8 cellular contexts compared by ENCODE assay signal in the genomic region with DNA sequence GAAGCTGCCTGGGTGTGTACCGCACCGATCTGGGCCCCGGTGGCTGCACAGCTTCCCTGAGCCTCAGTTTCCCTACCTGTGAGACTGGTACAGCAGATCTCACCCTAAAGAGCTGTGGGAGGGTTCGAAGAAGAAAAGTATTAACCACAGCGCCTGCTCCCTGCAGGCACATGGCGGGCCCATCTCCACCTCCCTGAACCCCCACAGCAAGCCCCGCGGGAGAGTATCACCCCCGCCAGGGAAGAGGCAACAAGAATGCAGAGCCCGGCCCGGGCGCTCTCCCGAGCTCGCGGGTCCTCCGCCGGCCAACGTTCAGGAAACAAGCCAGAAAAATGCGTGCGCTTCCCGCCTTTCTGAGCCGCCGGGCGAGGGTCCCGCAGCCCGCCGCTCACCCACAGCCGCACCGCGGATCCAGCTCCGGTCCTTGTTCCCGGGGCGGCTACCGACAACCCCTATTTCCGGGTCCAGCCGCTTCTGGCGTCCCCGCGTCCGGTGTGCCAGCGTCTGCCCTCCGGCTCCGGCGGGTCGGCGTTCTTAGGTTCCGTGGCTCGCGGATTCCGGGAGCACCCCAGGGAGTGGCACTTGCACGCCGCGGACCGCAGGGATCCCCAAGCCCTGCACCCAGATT. TPM values are rescaled to one million over a fixed set of nuclear protein-coding genes. Genes with fewer than 3 reads are reported as not detected.
DNase-seq lines count a peak whose midpoint lies in the region; ATAC-seq and TF ChIP-seq lines count a peak whose summit lies in the region.

A gene with protein sequence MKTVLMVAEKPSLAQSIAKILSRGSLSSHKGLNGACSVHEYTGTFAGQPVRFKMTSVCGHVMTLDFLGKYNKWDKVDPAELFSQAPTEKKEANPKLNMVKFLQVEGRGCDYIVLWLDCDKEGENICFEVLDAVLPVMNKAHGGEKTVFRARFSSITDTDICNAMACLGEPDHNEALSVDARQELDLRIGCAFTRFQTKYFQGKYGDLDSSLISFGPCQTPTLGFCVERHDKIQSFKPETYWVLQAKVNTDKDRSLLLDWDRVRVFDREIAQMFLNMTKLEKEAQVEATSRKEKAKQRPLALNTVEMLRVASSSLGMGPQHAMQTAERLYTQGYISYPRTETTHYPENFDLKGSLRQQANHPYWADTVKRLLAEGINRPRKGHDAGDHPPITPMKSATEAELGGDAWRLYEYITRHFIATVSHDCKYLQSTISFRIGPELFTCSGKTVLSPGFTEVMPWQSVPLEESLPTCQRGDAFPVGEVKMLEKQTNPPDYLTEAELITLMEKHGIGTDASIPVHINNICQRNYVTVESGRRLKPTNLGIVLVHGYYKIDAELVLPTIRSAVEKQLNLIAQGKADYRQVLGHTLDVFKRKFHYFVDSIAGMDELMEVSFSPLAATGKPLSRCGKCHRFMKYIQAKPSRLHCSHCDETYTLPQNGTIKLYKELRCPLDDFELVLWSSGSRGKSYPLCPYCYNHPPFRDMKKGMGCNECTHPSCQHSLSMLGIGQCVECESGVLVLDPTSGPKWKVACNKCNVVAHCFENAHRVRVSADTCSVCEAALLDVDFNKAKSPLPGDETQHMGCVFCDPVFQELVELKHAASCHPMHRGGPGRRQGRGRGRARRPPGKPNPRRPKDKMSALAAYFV (minus strand): TSS at position 450 of the 628 bp plus-strand sequence. CDS start 7,078 bp downstream, outside the sequence.

- no peaks in the 10 kb centered on the region for H3K9me3 Mint-ChIP-seq in activated B cell treated with CpG ODN at 0.5 μM for 24 hours

- CTCF ChIA-PET in activated B cell treated with CpG ODN at 0.5 μM for 24 hours (lab: Charles Lee), result interaction anchor here (1.2 to 2.0 kb wide), 5 partner anchors 10 to 128 kb away, joined by 3 to 13 read pairs (median 6); no protein-coding TSS in a partner anchor

- H3K4me3 Mint-ChIP-seq in activated B cell treated with CpG ODN at 0.5 μM for 24 hours, result peak within 1 kb of the TSS; percentile 88

- H3K4me1 Mint-ChIP-seq in activated B cell treated with CpG ODN at 0.5 μM for 24 hours, result peaks cover 37% of the 10 kb centered on the region

- peak within 1 kb of the TSS; percentile 87 for H3K27ac Mint-ChIP-seq in activated B cell treated with CpG ODN at 0.5 μM for 24 hours

- H3K27me3 Mint-ChIP-seq in activated B cell treated with CpG ODN at 0.5 μM for 24 hours, result no peaks in the 10 kb centered on the region

- H3K4me3 ChIP-seq in cardiac fibroblast (replicated peaks in 1 of 2; ENCODE audit: low read depth in 2 of 2, low read length in 2 of 2), result peak within 1 kb of the TSS; percentile 97 to 98

- ATAC-seq in HG02588 (IDR thresholded peaks at IDR 0.05; ENCODE audit: unreplicated experiment), result peak; percentile 69
- peak; percentile 94 for ATAC-seq in activated B cell treated with CpG ODN at 0.5 μM for 24 hours (ENCODE audit: low read depth)
- ATAC-seq in HG03378 (IDR thresholded peaks at IDR 0.05; ENCODE audit: unreplicated experiment), result no peak

- DNase-seq in DMS153 treated with DMSO at 0.1 percent for 48 hours (lab: John Stamatoyannopoulos, UW; ENCODE audit: unreplicated experiment) (peak; percentile 21), NCI-H2196 treated with DMSO at 0.1 percent for 48 hours (lab: John Stamatoyannopoulos, UW; ENCODE audit: unreplicated experiment) (peak; percentile 35), activated B cell treated with CpG ODN at 0.5 μM for 24 hours (peak; percentile 79), cardiac fibroblast (ENCODE audit: low read depth in 2 of 2) (peak; percentile 80 to 81), inferior parietal cortex (ENCODE audit: extremely low spot score) (peak; percentile 92), smooth muscle cell of the brain vasculature (ENCODE audit: low read depth, low spot score) (peak; percentile 33)

- H3K36me3 Mint-ChIP-seq in activated B cell treated with CpG ODN at 0.5 μM for 24 hours (ENCODE audit: low read depth), result peaks cover 20% of the 10 kb centered on the region

- TF ChIP-seq CTCF in activated B cell treated with CpG ODN at 0.5 μM for 24 hours (IDR thresholded peaks at IDR 0.05) (no peak), cardiac fibroblast (IDR thresholded peaks at IDR 0.05; ENCODE audit: low read depth, low read length) (no peak)

- POLR2A ChIA-PET in activated B cell treated with CpG ODN at 0.5 μM for 24 hours (lab: Charles Lee), result interaction anchor here (0.7 to 2.0 kb wide), 11 partner anchors 10 to 353 kb away, joined by 3 to 12 read pairs (median 5); a partner anchor contains a TSS

- intact Hi-C loops in activated B cell treated with CpG ODN at 0.5 μM for 24 hours (cut with micrococcal nuclease), result loop anchor here (2.0 to 5.0 kb wide), 4 partner anchors 45 to 315 kb away; no protein-coding TSS in a partner anchor

RNA-seq across cellular contexts. Expression of the gene that starts here (rescaled TPM):
- 60.4 and 83.4 TPM in 2 replicates for total RNA-seq in activated B cell treated with CpG ODN at 0.5 μM for 24 hours

Comparison
In these comparisons a context has a peak if more than half of its experiments do, and no peak if none do; other contexts are left out.
1. DNase-seq: peak in every context shown above with its lines; median percentile 92 in inferior parietal cortex; 80 in cardiac fibroblast; 79 in activated B cell treated with CpG ODN at 0.5 μM for 24 hours; 35 in NCI-H2196 treated with DMSO at 0.1 percent for 48 hours; 33 in smooth muscle cell of the brain vasculature; 21 in DMS153 treated with DMSO at 0.1 percent for 48 hours.